ENCODE assay signal across 10 cellular contexts in genomic region chr20:577167-577791, GRCh38. TPM values are rescaled to one million over a fixed set of nuclear protein-coding genes. Genes with fewer than 3 reads are reported as not detected.
A peak's percentile ranks its signal among the peaks of the same experiment; 100 is the strongest.
DNase-seq lines count a peak whose midpoint lies in the region; ATAC-seq, FAIRE-seq and TF ChIP-seq lines count a peak whose summit lies in the region.
"Had no signal": no experiment of that assay in that cellular context is flagged by ENCODE, and none has a peak within 500 bp of the region (broad histone marks: within the 10 kb centered on the region; RNA-seq: fewer than 3 reads in every experiment).

No MANE protein-coding gene starts in this region.

- H3K9me3 Mint-ChIP-seq in GM23338 (no peaks in the 10 kb centered on the region), astrocyte (ENCODE audit: unreplicated experiment) (no peaks in the 10 kb centered on the region)
- H3K9me3 Mint-ChIP-seq: activated naive CD4-positive, alpha-beta T cell treated with anti-CD3 and anti-CD28 coated beads, Interleukin-2, amount 50 U/mL, for 24 hours had no signal

- H3K4me3 Mint-ChIP-seq in GM23338: no peak overlapping the region
- no peak overlapping the region for H3K4me3 Mint-ChIP-seq in astrocyte (ENCODE audit: unreplicated experiment)
- H3K4me3 Mint-ChIP-seq: activated naive CD4-positive, alpha-beta T cell treated with anti-CD3 and anti-CD28 coated beads, Interleukin-2, amount 50 U/mL, for 24 hours had no signal

- peak overlapping the region; percentile 80 for H2AFZ ChIP-seq in GM23338
- no peak overlapping the region for H2AFZ ChIP-seq in astrocyte (ENCODE audit: low read depth, low read length)
- no peak overlapping the region for H2AFZ ChIP-seq in neuronal stem cell (ENCODE audit: low read length)
- H2AFZ ChIP-seq in hepatocyte: no peak overlapping the region

- H3F3A ChIP-seq in GM23338 (replicated peaks; ENCODE audit: low read depth): 0 out of 2 replicates have a peak, but pooled peaks cover 6% of the 10 kb centered on the region

- H3K27me3 ChIP-seq in GM23338 (ENCODE audit: insufficient read depth): no peaks in the 10 kb centered on the region
- H3K27me3 ChIP-seq in astrocyte (ENCODE audit: insufficient read depth, low read length): peaks cover 8% of the 10 kb centered on the region
- H3K27me3 ChIP-seq in neuronal stem cell (ENCODE audit: control insufficient read depth in 3 of 3, insufficient read depth in 3 of 3, low read depth in 1 of 3, low read length in 3 of 3): peaks cover 0 to 46% (median 0%) of the 10 kb centered on the region in 3 experiments
- H3K27me3 ChIP-seq in hepatocyte: peaks cover 15% of the 10 kb centered on the region

- H4K20me1 ChIP-seq in GM23338 (replicated peaks; ENCODE audit: insufficient read depth) (no peaks in the 10 kb centered on the region), astrocyte (ENCODE audit: insufficient read depth, low read length) (no peaks in the 10 kb centered on the region), hepatocyte (ENCODE audit: insufficient read depth, poor library complexity, severe bottlenecking) (no peaks in the 10 kb centered on the region)

- H3K36me3 ChIP-seq in GM23338 (ENCODE audit: insufficient read depth) (no peaks in the 10 kb centered on the region), astrocyte (ENCODE audit: insufficient read depth, low read length) (no peaks in the 10 kb centered on the region), neuronal stem cell (replicated peaks in 1 of 2; ENCODE audit: control insufficient read depth in 2 of 2, insufficient read depth in 2 of 2, low read length in 2 of 2) (no peaks in the 10 kb centered on the region), hepatocyte (replicated peaks; ENCODE audit: insufficient read depth, low read depth) (no peaks in the 10 kb centered on the region)
- H3K36me3 ChIP-seq: tibial artery had no signal

- TF ChIP-seq CTCF in GM23338 (conservative IDR thresholded peaks at IDR 0.05; ENCODE audit: low read depth in 2 of 2): peak; percentile 65 to 66
- TF ChIP-seq CTCF in astrocyte (IDR thresholded peaks at IDR 0.05; ENCODE audit: insufficient read depth, low read depth, low read length): peak; percentile 20
- TF ChIP-seq CTCF in hepatocyte (IDR thresholded peaks at IDR 0.05; ENCODE audit: poor library complexity): no peak

- peaks cover 19% of the 10 kb centered on the region for H3K4me1 ChIP-seq in GM23338 (ENCODE audit: insufficient read depth)
- H3K4me1 ChIP-seq in astrocyte (ENCODE audit: insufficient read depth, low read length): no peaks in the 10 kb centered on the region
- H3K4me1 ChIP-seq in neuronal stem cell (ENCODE audit: control insufficient read depth in 2 of 2, insufficient read depth in 1 of 2, low read depth in 1 of 2, low read length in 2 of 2): peaks cover 0 to 11% of the 10 kb centered on the region in 2 donors
- no peaks in the 10 kb centered on the region for H3K4me1 ChIP-seq in hepatocyte (ENCODE audit: insufficient read depth)

- H3K18ac ChIP-seq in neuronal stem cell (ENCODE audit: low read length): no peak overlapping the region

- no peak overlapping the region for H2BK5ac ChIP-seq in neuronal stem cell (ENCODE audit: low read length)

- H3K4ac ChIP-seq in neuronal stem cell (ENCODE audit: low read length): no peak overlapping the region

- H3K4me1 Mint-ChIP-seq in GM23338 (peaks cover 37% of the 10 kb centered on the region), astrocyte (ENCODE audit: low read depth, unreplicated experiment) (peaks cover 15% of the 10 kb centered on the region)
- H3K4me1 Mint-ChIP-seq: activated naive CD4-positive, alpha-beta T cell treated with anti-CD3 and anti-CD28 coated beads, Interleukin-2, amount 50 U/mL, for 24 hours had no signal

- H2AK5ac ChIP-seq in neuronal stem cell (ENCODE audit: low read depth, low read length): no peak overlapping the region

- peaks cover 5% of the 10 kb centered on the region for H3K27me3 Mint-ChIP-seq in GM23338 (ENCODE audit: insufficient read depth, low read depth, poor library complexity)
- peaks cover 24% of the 10 kb centered on the region for H3K27me3 Mint-ChIP-seq in astrocyte (ENCODE audit: low read depth, unreplicated experiment)

- H3K27ac Mint-ChIP-seq in GM23338: no peak overlapping the region
- no peak overlapping the region for H3K27ac Mint-ChIP-seq in astrocyte (ENCODE audit: unreplicated experiment)
- H3K27ac Mint-ChIP-seq: activated naive CD4-positive, alpha-beta T cell treated with anti-CD3 and anti-CD28 coated beads, Interleukin-2, amount 50 U/mL, for 24 hours had no signal

- no peaks in the 10 kb centered on the region for H3K79me1 ChIP-seq in neuronal stem cell (ENCODE audit: low read depth, low read length)

- H3K9me3 ChIP-seq in astrocyte (ENCODE audit: insufficient read depth, low read depth, low read length): no peaks in the 10 kb centered on the region
- H3K9me3 ChIP-seq in neuronal stem cell (replicated peaks in 1 of 2; ENCODE audit: control insufficient read depth in 2 of 2, insufficient read depth in 1 of 2, low read depth in 1 of 2, low read length in 2 of 2): no peaks in the 10 kb centered on the region
- no peaks in the 10 kb centered on the region for H3K9me3 ChIP-seq in hepatocyte (ENCODE audit: low read depth)
- H3K9me3 ChIP-seq: tibial artery had no signal

- H3K4me3 ChIP-seq in GM23338 (no peak overlapping the region), astrocyte (ENCODE audit: insufficient read depth, low read depth, low read length) (no peak overlapping the region), neuronal stem cell (ENCODE audit: low read length in 2 of 2) (no peak overlapping the region), hepatocyte (no peak overlapping the region)
- H3K4me3 ChIP-seq: tibial artery had no signal

- no peak overlapping the region for H3K14ac ChIP-seq in neuronal stem cell (ENCODE audit: low read length)

- no peak overlapping the region for H3K9ac ChIP-seq in astrocyte (ENCODE audit: low read length)
- no peak overlapping the region for H3K9ac ChIP-seq in neuronal stem cell (ENCODE audit: low read depth, low read length, poor library complexity)

- no peak overlapping the region for H3K4me2 ChIP-seq in GM23338
- no peak overlapping the region for H3K4me2 ChIP-seq in astrocyte (ENCODE audit: low read length)
- no peak overlapping the region for H3K4me2 ChIP-seq in neuronal stem cell (ENCODE audit: insufficient read depth, low read length, poor library complexity, severe bottlenecking)
- H3K4me2 ChIP-seq in hepatocyte: no peak overlapping the region

- H3K27ac ChIP-seq in GM23338 (ENCODE audit: low read depth): no peak overlapping the region
- H3K27ac ChIP-seq in astrocyte (ENCODE audit: low read depth, low read length): no peak overlapping the region
- no peak overlapping the region for H3K27ac ChIP-seq in neuronal stem cell (replicated peaks; ENCODE audit: low read length)
- no peak overlapping the region for H3K27ac ChIP-seq in hepatocyte
- H3K27ac ChIP-seq: tibial artery had no signal

- no peaks in the 10 kb centered on the region for H3K9me2 ChIP-seq in GM23338 (ENCODE audit: insufficient read depth)
- H3K9me2 ChIP-seq in hepatocyte (replicated peaks; ENCODE audit: insufficient read depth): no peaks in the 10 kb centered on the region

- H3K36me3 Mint-ChIP-seq in GM23338 (ENCODE audit: low read depth) (no peaks in the 10 kb centered on the region), astrocyte (ENCODE audit: low read depth, unreplicated experiment) (no peaks in the 10 kb centered on the region)
- H3K36me3 Mint-ChIP-seq: activated naive CD4-positive, alpha-beta T cell treated with anti-CD3 and anti-CD28 coated beads, Interleukin-2, amount 50 U/mL, for 24 hours had no signal

- WGBS in neuronal stem cell (ENCODE audit: extremely low coverage in 2 of 2, insufficient read length in 2 of 2, insufficient replicate concordance in 1 of 2), 2 donors: 100% methylated on average over 1 of the region's 12 CpGs; no CpG with 5 or more reads in 1 of the 2 donors
- WGBS in hepatocyte (ENCODE audit: low lambda C conversion rate, missing lambda C conversion rate): 74% methylated on average over 12 of the region's 12 CpGs

- H2BK15ac ChIP-seq in neuronal stem cell (ENCODE audit: low read length): no peak overlapping the region

- H2BK120ac ChIP-seq in neuronal stem cell (ENCODE audit: low read depth, low read length): no peak overlapping the region

- no peak overlapping the region for H4K91ac ChIP-seq in neuronal stem cell (ENCODE audit: low read depth, low read length, poor library complexity)

- peak overlapping the region; percentile 6 for H3K23ac ChIP-seq in neuronal stem cell (ENCODE audit: low read depth, low read length, poor library complexity)

- H4K8ac ChIP-seq in neuronal stem cell (ENCODE audit: low read depth, low read length): no peak overlapping the region

- H3K79me2 ChIP-seq in GM23338 (replicated peaks; ENCODE audit: insufficient read depth) (no peaks in the 10 kb centered on the region), astrocyte (ENCODE audit: insufficient read depth, low read length) (no peaks in the 10 kb centered on the region), hepatocyte (no peaks in the 10 kb centered on the region)

- H2BK12ac ChIP-seq in neuronal stem cell (ENCODE audit: low read length): no peak overlapping the region

- peak; percentile 88 for DNase-seq in GM23338 (ENCODE audit: low spot score)
- DNase-seq in NCI-H2227 (lab: John Stamatoyannopoulos, UW; ENCODE audit: unreplicated experiment): peak; percentile 81
- DNase-seq in astrocyte (ENCODE audit: low read depth): no peak
- DNase-seq in neuronal stem cell (ENCODE audit: low spot score): no peak
- no peak for DNase-seq in NK-92 (lab: John Stamatoyannopoulos, UW; ENCODE audit: unreplicated experiment)
- no peak for DNase-seq in hepatocyte (ENCODE audit: low spot score)
- DNase-seq: tibial artery had no signal

- ATAC-seq in GM23338: peak; percentile 54
- no peak for ATAC-seq in HG02763 (IDR thresholded peaks at IDR 0.05; ENCODE audit: unreplicated experiment)
- no peak for ATAC-seq in GM18870 (IDR thresholded peaks at IDR 0.05; ENCODE audit: unreplicated experiment)

- no peak for FAIRE-seq in astrocyte (lab: Jason Lieb, UNC)

TF ChIP-seq in GM23338, 12 proteins besides CTCF, POLR2A, EP300 and RAD21 (continues in another document):
- TF ChIP-seq ZNF331 (CRISPR knock-in tag; IDR thresholded peaks at IDR 0.05; ENCODE audit: low read depth) (no peak), JUNB (IDR thresholded peaks at IDR 0.05; ENCODE audit: unreplicated experiment) (no peak), POLR2AphosphoS5 (IDR thresholded peaks at IDR 0.05; ENCODE audit: low read depth) (no peak), CREB1 (CRISPR knock-in tag; IDR thresholded peaks at IDR 0.05; ENCODE audit: low read depth) (peak; percentile 86)

RNA-seq across cellular contexts. Expression of gene TCF15, which starts 32.8 kb away (rescaled TPM):
- total RNA-seq in GM23338 (2014; rRNA removed; shearing (Covaris generic)): 2.0 and 3.8 TPM in 2 replicates
- polyA plus RNA-seq in GM23338 (2016; fragmentation: Nextera tagmentation; extraction: Ambion mirVana) (4.0 and 4.2 TPM in 2 replicates), hepatocyte (not detected in 2 replicates)
- total RNA-seq in astrocyte (not detected in 2 replicates), hepatocyte (not detected in 2 replicates)
- polyA plus RNA-seq in neuronal stem cell (2013, experiment 1 of 2): 2.0 TPM
- 1.8 TPM for polyA plus RNA-seq in neuronal stem cell (2013, experiment 2 of 2)

RNA-seq across cellular contexts. Expression of gene CSNK2A1, which starts 33.7 kb away (rescaled TPM):
- total RNA-seq in GM23338 (2014; rRNA removed; shearing (Covaris generic)): 244 and 252 TPM in 2 replicates
- polyA plus RNA-seq in GM23338 (2016; fragmentation: Nextera tagmentation; extraction: Ambion mirVana) (73.2 and 85.1 TPM in 2 replicates), hepatocyte (63.9 and 65.6 TPM in 2 replicates)
- total RNA-seq in astrocyte (226 and 237 TPM in 2 replicates), hepatocyte (157 and 173 TPM in 2 replicates)
- 232 TPM for polyA plus RNA-seq in neuronal stem cell (2013, experiment 1 of 2)
- polyA plus RNA-seq in neuronal stem cell (2013, experiment 2 of 2): 239 TPM

Comparison
In these comparisons a context has a peak if more than half of its experiments do, and no peak if none do; other contexts are left out.
1. DNase-seq: peak in GM23338 (single experiment) and NCI-H2227 (single experiment); none in astrocyte (single experiment), neuronal stem cell (single experiment), NK-92 (single experiment) and hepatocyte (single experiment).